Comparison of ENCODE assay signal across 21 cellular contexts in genomic region chr2:41618754-41619153, GRCh38.
"Had no signal": no experiment of that assay in that cellular context is flagged by ENCODE, and none has a peak within 500 bp of the region (broad histone marks: within the 10 kb centered on the region; RNA-seq: fewer than 3 reads in every experiment).

No MANE protein-coding gene starts in this region.

- H3K36me3 ChIP-seq: adrenal gland, ascending aorta, brain microvascular endothelial cell, lower lobe of right lung, sigmoid colon, transverse colon, uterus had no signal

- ATAC-seq: lower lobe of right lung; stimulated activated naive B cell treated with anti-CD40 and anti-IgM and Interleukin-4, amounts not matched to agents 10 μg/mL and 1 μg/mL and 100 μg/mL, for 72 hours; WTC11 had no signal

- H3K4me1 ChIP-seq: ascending aorta, lower lobe of right lung, sigmoid colon, transverse colon, uterus had no signal

- H3K9me3 ChIP-seq: adrenal gland, ascending aorta, lower lobe of right lung, sigmoid colon, transverse colon, uterus had no signal

- H3K4me3 ChIP-seq: adrenal gland, ascending aorta, lower lobe of right lung, sigmoid colon, smooth muscle cell, transverse colon, uterus had no signal

- DNase-seq: activated gamma-delta T cell treated with Interleukin-2 at 50 U/mL for 16 hours; activated T-cell treated with anti-CD3 and anti-CD28 coated beads, Interleukin-2, amount 50 U/mL, for 1 hour; adrenal gland; brain microvascular endothelial cell; caudate nucleus; effector CD4-positive, alpha-beta T cell; erythroblast; foreskin fibroblast; lower lobe of right lung; mesendoderm; naive B cell; posterior cingulate gyrus; sigmoid colon; stimulated activated CD4-positive, alpha-beta T cell treated with anti-CD3 and anti-CD28 coated beads, Interleukin-15, amount 100 ng/mL, for 24 hours; stimulated activated CD8-positive, alpha-beta memory T cell treated with anti-CD3 and anti-CD28 coated beads, Interleukin-4, amount 100 ng/mL, for 48 hours; stimulated activated naive B cell treated with anti-CD40 and anti-IgM and Interleukin-4, amounts not matched to agents 10 μg/mL and 1 μg/mL and 100 μg/mL, for 72 hours; transverse colon; uterus had no signal

- H3K27ac ChIP-seq: adrenal gland, ascending aorta, brain microvascular endothelial cell, lower lobe of right lung, sigmoid colon, transverse colon, uterus had no signal

- H3K27me3 ChIP-seq: adrenal gland, ascending aorta, brain microvascular endothelial cell, sigmoid colon, transverse colon, uterus had no signal
